ENCODE assay signal across 12 cellular contexts in genomic region chr18:36188912-36189311, GRCh38. TPM values are rescaled to one million over a fixed set of nuclear protein-coding genes. Genes with fewer than 3 reads are reported as not detected.
A peak's percentile ranks its signal among the peaks of the same experiment; 100 is the strongest.
DNase-seq lines count a peak whose midpoint lies in the region; ATAC-seq and TF ChIP-seq lines count a peak whose summit lies in the region.
"Had no signal": no experiment of that assay in that cellular context is flagged by ENCODE, and none has a peak within 500 bp of the region (broad histone marks: within the 10 kb centered on the region; RNA-seq: fewer than 3 reads in every experiment).

No MANE protein-coding gene starts in this region.

- no peak overlapping the region for H3K9ac ChIP-seq in OCI-LY1 (ENCODE audit: low read length)
- H3K9ac ChIP-seq in endodermal cell (ENCODE audit: extremely low read depth, low read length, poor library complexity, severe bottlenecking), result no peak overlapping the region
- H3K9ac ChIP-seq in neural progenitor cell, result no peak overlapping the region

- H3K9me2 ChIP-seq in OCI-LY1 (ENCODE audit: low read depth, low read length), result no peaks in the 10 kb centered on the region

- H3K36me3 ChIP-seq in OCI-LY1 (ENCODE audit: insufficient read depth, low read length) (no peaks in the 10 kb centered on the region), endodermal cell (ENCODE audit: control insufficient read depth, insufficient read depth, low read length) (no peaks in the 10 kb centered on the region), neural progenitor cell (no peaks in the 10 kb centered on the region)
- H3K36me3 ChIP-seq: thoracic aorta had no signal

- H3K27ac ChIP-seq in OCI-LY1 (ENCODE audit: low read depth, low read length, poor library complexity, severe bottlenecking), result no peak overlapping the region
- no peak overlapping the region for H3K27ac ChIP-seq in endodermal cell (ENCODE audit: low read depth, low read length)
- H3K27ac ChIP-seq in neural progenitor cell, result no peak overlapping the region

- H3K9me3 Mint-ChIP-seq in endodermal cell (no peaks in the 10 kb centered on the region), neural progenitor cell (no peaks in the 10 kb centered on the region)

- H3F3A ChIP-seq in OCI-LY1 (ENCODE audit: insufficient read depth, low read length) (no peaks in the 10 kb centered on the region), neural progenitor cell (ENCODE audit: low read depth) (peaks cover 12% of the 10 kb centered on the region)

- H2AFZ ChIP-seq in OCI-LY1 (ENCODE audit: low read length) (no peak overlapping the region), neural progenitor cell (replicated peaks) (no peak overlapping the region)

- H3K27ac Mint-ChIP-seq in endodermal cell (no peak overlapping the region), neural progenitor cell (no peak overlapping the region)

- peak; percentile 21; the same call in 1 of the 2 replicates for TF ChIP-seq CTCF in OCI-LY1 (IDR thresholded peaks at IDR 0.05; ENCODE audit: low read length)
- no peak for TF ChIP-seq CTCF in endodermal cell (conservative IDR thresholded peaks at IDR 0.05)
- no peak for TF ChIP-seq CTCF in neural progenitor cell (IDR thresholded peaks at IDR 0.05)

- peak overlapping the region; percentile 65 for H3K4me3 Mint-ChIP-seq in endodermal cell
- H3K4me3 Mint-ChIP-seq in neural progenitor cell, result peak overlapping the region; percentile 87

- peak overlapping the region; percentile 85; the same call in 1 of the 2 replicates for H3K4me2 ChIP-seq in OCI-LY1 (ENCODE audit: low read length)
- no peak overlapping the region for H3K4me2 ChIP-seq in neural progenitor cell

- H3K9me3 ChIP-seq in OCI-LY1 (ENCODE audit: low read length), result no peaks in the 10 kb centered on the region
- no peaks in the 10 kb centered on the region for H3K9me3 ChIP-seq in endodermal cell (ENCODE audit: control insufficient read depth, low read length)
- H3K9me3 ChIP-seq in neural progenitor cell (ENCODE audit: low read depth), result no peaks in the 10 kb centered on the region
- H3K9me3 ChIP-seq: thoracic aorta had no signal

- H3K4me3 ChIP-seq in OCI-LY1 (ENCODE audit: low read depth, low read length, poor library complexity, severe bottlenecking) (no peak overlapping the region), endodermal cell (ENCODE audit: low read length) (no peak overlapping the region), neural progenitor cell (no peak overlapping the region)

- H4K20me1 ChIP-seq in OCI-LY1 (ENCODE audit: insufficient read depth, low read length) (no peaks in the 10 kb centered on the region), neural progenitor cell (ENCODE audit: low read depth) (peaks cover 15% of the 10 kb centered on the region)

- no peaks in the 10 kb centered on the region for H3K36me3 Mint-ChIP-seq in endodermal cell (ENCODE audit: low read depth)
- no peaks in the 10 kb centered on the region for H3K36me3 Mint-ChIP-seq in neural progenitor cell

- H3K4me1 ChIP-seq in OCI-LY1 (ENCODE audit: insufficient read depth, low read length, severe bottlenecking) (peaks cover 21% of the 10 kb centered on the region), endodermal cell (ENCODE audit: control insufficient read depth, insufficient read depth, low read length) (no peaks in the 10 kb centered on the region), neural progenitor cell (peaks cover 6% of the 10 kb centered on the region)

- H3K4me1 Mint-ChIP-seq in endodermal cell, result peaks cover 13% of the 10 kb centered on the region
- H3K4me1 Mint-ChIP-seq in neural progenitor cell, result peaks cover 16% of the 10 kb centered on the region

- H3K79me2 ChIP-seq in OCI-LY1 (ENCODE audit: insufficient read depth, low read length) (no peaks in the 10 kb centered on the region), neural progenitor cell (ENCODE audit: low read depth) (no peaks in the 10 kb centered on the region)

- H3K27me3 Mint-ChIP-seq in endodermal cell (ENCODE audit: insufficient read depth), result peaks cover 65% of the 10 kb centered on the region
- peaks cover 22% of the 10 kb centered on the region for H3K27me3 Mint-ChIP-seq in neural progenitor cell (ENCODE audit: insufficient read depth, low read depth)

- WGBS in endodermal cell (ENCODE audit: insufficient coverage in 1 of 2, insufficient read length in 1 of 2), 2 experiments, result 51 to 53% methylated on average over 2 to 3 of the region's 4 CpGs

- H3K27me3 ChIP-seq in OCI-LY1 (ENCODE audit: insufficient read depth, low read length), result peaks cover 5% of the 10 kb centered on the region; the same call in 1 of the 2 replicates
- peaks cover 65% of the 10 kb centered on the region for H3K27me3 ChIP-seq in endodermal cell (ENCODE audit: control insufficient read depth, insufficient read depth, low read length, poor library complexity, severe bottlenecking)
- peaks cover 62% of the 10 kb centered on the region for H3K27me3 ChIP-seq in neural progenitor cell

- DNase-seq in activated CD8-positive, alpha-beta memory T cell treated with anti-CD3 and anti-CD28 coated beads, Interleukin-2, amount 50 U/mL, for 48 hours, result peak; percentile 20
- no peak for DNase-seq in activated CD8-positive, alpha-beta memory T cell treated with anti-CD3 and anti-CD28 coated beads, Interleukin-2, amount 50 U/mL, for 4 hours
- no peak for DNase-seq in endodermal cell
- DNase-seq in neural progenitor cell (ENCODE audit: low spot score), result peak; percentile 31
- no peak for DNase-seq in medulla oblongata (ENCODE audit: extremely low spot score)
- DNase-seq in NCI-H748 (lab: John Stamatoyannopoulos, UW; ENCODE audit: unreplicated experiment), result no peak
- DNase-seq: activated T-cell treated with anti-CD3 and anti-CD28 coated beads for 4 hours, left cardiac atrium, NCI-H2029 treated with DMSO at 0.1 percent for 48 hours had no signal

- ATAC-seq in HG02885 (IDR thresholded peaks at IDR 0.05; ENCODE audit: poor library complexity, unreplicated experiment), result no peak

RNA-seq across cellular contexts. Expression of gene MOCOS, which starts 1.6 kb away (rescaled TPM):
- total RNA-seq in endodermal cell, result 1 to 10 TPM in 1 of 2 donors, under 1 TPM in 1; 0.51 to 1.4 TPM
- 0.36 TPM for polyA plus RNA-seq in endodermal cell (2013, experiment 1 of 2)
- polyA plus RNA-seq in endodermal cell (2013, experiment 2 of 2), result 0.75 TPM
- 0.36 and 1.1 TPM in 2 replicates for total RNA-seq in neural progenitor cell (ENCODE audit: low replicate concordance)

RNA-seq across cellular contexts. Expression of gene ELP2, which starts 59.2 kb away (rescaled TPM):
- 100 to 1,000 TPM; 125 to 129 TPM for total RNA-seq in endodermal cell
- 94.2 TPM for polyA plus RNA-seq in endodermal cell (2013, experiment 1 of 2)
- polyA plus RNA-seq in endodermal cell (2013, experiment 2 of 2), result 79.5 TPM
- 104 and 171 TPM in 2 replicates for total RNA-seq in neural progenitor cell (ENCODE audit: low replicate concordance)

RNA-seq across cellular contexts. Expression of gene SLC39A6, which starts 59.8 kb away (rescaled TPM):
- total RNA-seq in endodermal cell (10 to 100 TPM; 25.7 to 34.1 TPM), neural progenitor cell (ENCODE audit: low replicate concordance) (70.6 and 92.5 TPM in 2 replicates)
- polyA plus RNA-seq in endodermal cell (2013, experiment 1 of 2), result 108 TPM
- polyA plus RNA-seq in endodermal cell (2013, experiment 2 of 2), result 90.6 TPM

Comparison
In these comparisons a context has a peak if more than half of its experiments do, and no peak if none do; other contexts are left out.
1. DNase-seq: peak in activated CD8-positive, alpha-beta memory T cell treated with anti-CD3 and anti-CD28 coated beads, Interleukin-2, amount 50 U/mL, for 48 hours (single experiment) and neural progenitor cell (single experiment); none in activated CD8-positive, alpha-beta memory T cell treated with anti-CD3 and anti-CD28 coated beads, Interleukin-2, amount 50 U/mL, for 4 hours (single experiment), endodermal cell (single experiment), medulla oblongata (single experiment) and NCI-H748 (single experiment).